In genomic region chr2:37342636-37343211, GRCh38 we compare ENCODE assay signal across 22 cellular contexts. TPM values are rescaled to one million over a fixed set of nuclear protein-coding genes. Genes with fewer than 3 reads are reported as not detected.
DNase-seq lines count a peak whose midpoint lies in the region; ATAC-seq and TF ChIP-seq lines count a peak whose summit lies in the region.
"Had no signal": no experiment of that assay in that cellular context is flagged by ENCODE, and none has a peak within 500 bp of the region (broad histone marks: within the 10 kb centered on the region; RNA-seq: fewer than 3 reads in every experiment).

No MANE protein-coding gene starts in this region.

- H3K36me3 ChIP-seq in MM.1S (replicated peaks; ENCODE audit: insufficient read depth, low read length) (no peaks in the 10 kb centered on the region), rectal smooth muscle tissue (ENCODE audit: control insufficient read depth, insufficient read depth, low read length) (no peaks in the 10 kb centered on the region)
- H3K36me3 ChIP-seq: cardiac muscle cell, upper lobe of left lung had no signal

- H3K4me3 ChIP-seq in MM.1S (ENCODE audit: low read length) (peak overlapping the region; percentile 82; the same call in 1 of the 2 replicates), rectal smooth muscle tissue (ENCODE audit: low read length) (no peak overlapping the region)
- H3K4me3 ChIP-seq: cardiac muscle cell, upper lobe of left lung had no signal

- no peak for ATAC-seq in GM19023 (IDR thresholded peaks at IDR 0.05; ENCODE audit: unreplicated experiment)
- ATAC-seq: activated CD8-positive, alpha-beta T cell treated with anti-CD3 and anti-CD28 coated beads for 36 hours had no signal

- DNase-seq in activated CD4-positive, alpha-beta T cell treated with anti-CD3 and anti-CD28 coated beads, Interleukin-2, amount 10 ng/mL, durations not matched to agents 24 days and 14 days = no peak
- DNase-seq in activated CD4-positive, alpha-beta T cell treated with anti-CD3 and anti-CD28 coated beads for 1 hour = no peak
- DNase-seq in MM.1S (no peak), NCI-H1105 (lab: John Stamatoyannopoulos, UW) (no peak)
- no peak for DNase-seq in stimulated activated CD4-positive, alpha-beta T cell treated with anti-CD3 and anti-CD28 coated beads, Interleukin-12 subunit alpha, Interleukin-12 subunit beta, amount 100 ng/mL, for 4 hours
- DNase-seq: activated B cell treated with CpG ODN at 0.5 μM for 24 hours; activated CD8-positive, alpha-beta T cell treated with anti-CD3 and anti-CD28 coated beads for 36 hours; activated gamma-delta T cell treated with Interleukin-2 at 50 U/mL for 16 hours; amniotic stem cell; erythroblast; foreskin keratinocyte; naive B cell; NCI-H1417 treated with DMSO at 0.1 percent for 48 hours; NCI-H2171; upper lobe of left lung had no signal

- no peaks in the 10 kb centered on the region for H3K9me2 ChIP-seq in MM.1S (replicated peaks; ENCODE audit: insufficient read depth, low read length)

- H4K20me1 ChIP-seq in MM.1S (ENCODE audit: insufficient read depth, low read length) = no peaks in the 10 kb centered on the region

- peaks cover 59% of the 10 kb centered on the region for H3K4me1 ChIP-seq in MM.1S (ENCODE audit: low read length)
- H3K4me1 ChIP-seq in rectal smooth muscle tissue (ENCODE audit: control insufficient read depth, insufficient read depth, low read length) = no peaks in the 10 kb centered on the region

- H2AFZ ChIP-seq in MM.1S (ENCODE audit: low read length) = no peak overlapping the region

- peaks cover 22% of the 10 kb centered on the region for H3K4me1 Mint-ChIP-seq in activated CD4-positive, alpha-beta T cell treated with anti-CD3 and anti-CD28 coated beads, Interleukin-2, amount 10 ng/mL, durations not matched to agents 24 days and 14 days
- H3K4me1 Mint-ChIP-seq in dendritic cell treated with granulocyte-macrophage colony-stimulating factor and Interleukin-4, amounts not matched to agents 40 ng/mL and 50 ng/mL, for 4 days (ENCODE audit: low read depth) = peaks cover 54% of the 10 kb centered on the region

- H3K4me2 ChIP-seq in MM.1S (ENCODE audit: low read depth, low read length) = peak overlapping the region; percentile 89

- H3K36me3 Mint-ChIP-seq in activated CD4-positive, alpha-beta T cell treated with anti-CD3 and anti-CD28 coated beads, Interleukin-2, amount 10 ng/mL, durations not matched to agents 24 days and 14 days (ENCODE audit: low read depth) = no peaks in the 10 kb centered on the region
- peaks cover 11% of the 10 kb centered on the region for H3K36me3 Mint-ChIP-seq in dendritic cell treated with granulocyte-macrophage colony-stimulating factor and Interleukin-4, amounts not matched to agents 40 ng/mL and 50 ng/mL, for 4 days (ENCODE audit: low read depth)
- H3K36me3 Mint-ChIP-seq: naive B cell had no signal

- TF ChIP-seq CTCF in MM.1S (IDR thresholded peaks at IDR 0.05; ENCODE audit: low read length) = no peak

- H3K9ac ChIP-seq in MM.1S (ENCODE audit: low read length) = peak overlapping the region; percentile 96; the same call in 1 of the 2 replicates
- H3K9ac ChIP-seq in rectal smooth muscle tissue (ENCODE audit: low read length) = no peak overlapping the region

- H3K79me2 ChIP-seq in MM.1S (ENCODE audit: low read length) = peaks cover 99% of the 10 kb centered on the region

- H3K27me3 Mint-ChIP-seq in activated CD4-positive, alpha-beta T cell treated with anti-CD3 and anti-CD28 coated beads, Interleukin-2, amount 10 ng/mL, durations not matched to agents 24 days and 14 days = peaks cover 79% of the 10 kb centered on the region
- no peaks in the 10 kb centered on the region for H3K27me3 Mint-ChIP-seq in dendritic cell treated with granulocyte-macrophage colony-stimulating factor and Interleukin-4, amounts not matched to agents 40 ng/mL and 50 ng/mL, for 4 days
- H3K27me3 Mint-ChIP-seq: activated B cell treated with CpG ODN at 0.5 μM for 24 hours had no signal

- intact Hi-C loops in activated CD4-positive, alpha-beta T cell treated with anti-CD3 and anti-CD28 coated beads, Interleukin-2, amount 10 ng/mL, durations not matched to agents 24 days and 14 days (cut with micrococcal nuclease) = loop anchor here (2.0 to 5.0 kb wide), 2 partner anchors 22 to 35 kb away; no protein-coding TSS in a partner anchor
- intact Hi-C loops in dendritic cell treated with granulocyte-macrophage colony-stimulating factor and Interleukin-4, amounts not matched to agents 40 ng/mL and 50 ng/mL, for 4 days (cut with micrococcal nuclease) = no loop called here

- H3K27me3 ChIP-seq in MM.1S (replicated peaks; ENCODE audit: insufficient read depth, low read length) = no peaks in the 10 kb centered on the region
- no peaks in the 10 kb centered on the region for H3K27me3 ChIP-seq in rectal smooth muscle tissue (ENCODE audit: control insufficient read depth, insufficient read depth, low read length)
- H3K27me3 ChIP-seq: cardiac muscle cell, foreskin keratinocyte, upper lobe of left lung had no signal

- H3K27ac ChIP-seq in MM.1S (ENCODE audit: low read length) (peak overlapping the region; percentile 96; the same call in 1 of the 2 replicates), rectal smooth muscle tissue (ENCODE audit: low read depth, low read length) (peak overlapping the region; percentile 89)
- H3K27ac ChIP-seq: C4-2B, cardiac muscle cell, foreskin keratinocyte had no signal

- no peaks in the 10 kb centered on the region for H3K9me3 ChIP-seq in MM.1S (replicated peaks; ENCODE audit: insufficient read depth, low read length)
- H3K9me3 ChIP-seq: upper lobe of left lung had no signal

- H3K9me3 Mint-ChIP-seq in activated CD4-positive, alpha-beta T cell treated with anti-CD3 and anti-CD28 coated beads, Interleukin-2, amount 10 ng/mL, durations not matched to agents 24 days and 14 days = no peaks in the 10 kb centered on the region
- H3K9me3 Mint-ChIP-seq in dendritic cell treated with granulocyte-macrophage colony-stimulating factor and Interleukin-4, amounts not matched to agents 40 ng/mL and 50 ng/mL, for 4 days = no peaks in the 10 kb centered on the region
- H3K9me3 Mint-ChIP-seq: activated B cell treated with CpG ODN at 0.5 μM for 24 hours; activated CD8-positive, alpha-beta T cell treated with anti-CD3 and anti-CD28 coated beads for 36 hours; HFFc6; naive B cell had no signal

- no peak overlapping the region for H3K4me3 Mint-ChIP-seq in activated CD4-positive, alpha-beta T cell treated with anti-CD3 and anti-CD28 coated beads, Interleukin-2, amount 10 ng/mL, durations not matched to agents 24 days and 14 days
- H3K4me3 Mint-ChIP-seq in dendritic cell treated with granulocyte-macrophage colony-stimulating factor and Interleukin-4, amounts not matched to agents 40 ng/mL and 50 ng/mL, for 4 days = peak overlapping the region; percentile 17
- H3K4me3 Mint-ChIP-seq: activated CD8-positive, alpha-beta T cell treated with anti-CD3 and anti-CD28 coated beads for 36 hours; HFFc6 had no signal

- peaks cover 51% of the 10 kb centered on the region for H3F3A ChIP-seq in MM.1S (ENCODE audit: insufficient read depth, low read length)

- H3K27ac Mint-ChIP-seq in activated CD4-positive, alpha-beta T cell treated with anti-CD3 and anti-CD28 coated beads, Interleukin-2, amount 10 ng/mL, durations not matched to agents 24 days and 14 days = peak overlapping the region; percentile 57
- H3K27ac Mint-ChIP-seq in dendritic cell treated with granulocyte-macrophage colony-stimulating factor and Interleukin-4, amounts not matched to agents 40 ng/mL and 50 ng/mL, for 4 days = peak overlapping the region; percentile 88
- H3K27ac Mint-ChIP-seq: activated B cell treated with CpG ODN at 0.5 μM for 24 hours; activated CD8-positive, alpha-beta T cell treated with anti-CD3 and anti-CD28 coated beads for 36 hours had no signal

RNA-seq across cellular contexts. Expression of gene QPCT, which starts 1.7 kb away (rescaled TPM):
- total RNA-seq in activated CD4-positive, alpha-beta T cell treated with anti-CD3 and anti-CD28 coated beads, Interleukin-2, amount 10 ng/mL, durations not matched to agents 24 days and 14 days = 2.0 and 2.1 TPM in 2 replicates
- total RNA-seq: G401 had no signal

RNA-seq across cellular contexts. Expression of gene PRKD3, which starts 18.1 kb away (rescaled TPM):
- total RNA-seq in activated CD4-positive, alpha-beta T cell treated with anti-CD3 and anti-CD28 coated beads, Interleukin-2, amount 10 ng/mL, durations not matched to agents 24 days and 14 days = 20.2 and 21.9 TPM in 2 replicates
